Comparison of ENCODE assay signal across 12 cellular contexts in genomic region chr10:16195178-16195769, GRCh38.
A peak's percentile ranks its signal among the peaks of the same experiment; 100 is the strongest.
DNase-seq lines count a peak whose midpoint lies in the region; ATAC-seq, FAIRE-seq and TF ChIP-seq lines count a peak whose summit lies in the region.
"Had no signal": no experiment of that assay in that cellular context is flagged by ENCODE, and none has a peak within 500 bp of the region (broad histone marks: within the 10 kb centered on the region; RNA-seq: fewer than 3 reads in every experiment).

No MANE protein-coding gene starts in this region.

- CTCF ChIA-PET in mammary epithelial cell (lab: Charles Lee; ENCODE audit: low non-redundant PET) = no interaction called here

- FAIRE-seq in urothelium cell line (lab: Jason Lieb, UNC) = no peak

- H3K4me3 ChIP-seq in mammary epithelial cell (replicated peaks in 1 of 3; ENCODE audit: insufficient read depth in 1 of 3, low read depth in 2 of 3, low read length in 3 of 3) = no peak overlapping the region
- H3K4me3 ChIP-seq in breast epithelium = no peak overlapping the region
- H3K4me3 ChIP-seq in HUES64 (ENCODE audit: low read length) = peak overlapping the region; percentile 25; the same call in 1 of the 2 replicates

- no peaks in the 10 kb centered on the region for H3K79me2 ChIP-seq in mammary epithelial cell (ENCODE audit: insufficient read depth, low read length)

- TF ChIP-seq CTCF in mammary epithelial cell (conservative IDR thresholded peaks at IDR 0.05 in 1 of 2, IDR thresholded peaks at IDR 0.05 in 1 of 2; ENCODE audit: extremely low read depth in 1 of 2, insufficient read depth in 1 of 2, low read depth in 1 of 2, low read length in 2 of 2) (no peak), breast epithelium (IDR thresholded peaks at IDR 0.05) (no peak)

- H3K27me3 ChIP-seq in mammary epithelial cell (ENCODE audit: insufficient read depth, low read length) = no peaks in the 10 kb centered on the region
- no peaks in the 10 kb centered on the region for H3K27me3 ChIP-seq in breast epithelium
- no peaks in the 10 kb centered on the region for H3K27me3 ChIP-seq in HUES64 (ENCODE audit: insufficient read depth, low read length)

- H3K9me3 ChIP-seq in mammary epithelial cell (replicated peaks; ENCODE audit: insufficient read depth, low read length) (peaks cover 4% of the 10 kb centered on the region), breast epithelium (no peaks in the 10 kb centered on the region), HUES64 (ENCODE audit: insufficient read depth, low read depth, low read length) (peaks cover 11% of the 10 kb centered on the region)

- WGBS in mammary epithelial cell (ENCODE audit: low coverage, missing lambda C conversion rate) = 50% methylated on average over 1 of the region's 1 CpG
- WGBS in HUES64 = 69% methylated on average over 1 of the region's 1 CpG

- no peak for TF ChIP-seq POLR2A in breast epithelium (IDR thresholded peaks at IDR 0.05)

- H3K36me3 ChIP-seq in mammary epithelial cell (ENCODE audit: insufficient read depth, low read length) = no peaks in the 10 kb centered on the region
- no peaks in the 10 kb centered on the region for H3K36me3 ChIP-seq in breast epithelium
- no peaks in the 10 kb centered on the region for H3K36me3 ChIP-seq in HUES64 (ENCODE audit: insufficient read depth, low read length)

- H3K9ac ChIP-seq in mammary epithelial cell (ENCODE audit: insufficient read depth, low read length) (no peak overlapping the region), HUES64 (ENCODE audit: low read depth, low read length) (no peak overlapping the region)

- intact Hi-C loops in mammary epithelial cell (cut with micrococcal nuclease) (no loop called here), breast epithelium (cut with DNase I; ENCODE audit: low total_unique reads) (no loop called here)

- no TSS peak for BruUV-seq in mammary epithelial cell (replicated peaks; lab: Mats Ljungman, UMichigan)

- H4K20me1 ChIP-seq in mammary epithelial cell (ENCODE audit: insufficient read depth, low read length) = no peaks in the 10 kb centered on the region

- H3K27ac ChIP-seq in mammary epithelial cell (ENCODE audit: insufficient read depth, low read depth, low read length) (no peak overlapping the region), breast epithelium (no peak overlapping the region), HUES64 (ENCODE audit: low read depth, low read length) (peak overlapping the region; percentile 81)

- H3K4me2 ChIP-seq in mammary epithelial cell (ENCODE audit: insufficient read depth, low read depth, low read length) = no peak overlapping the region

- DNase-seq in mammary epithelial cell (peak; percentile 42), breast epithelium (ENCODE audit: low spot score in 2 of 2) (no peak), urothelium cell line (ENCODE audit: low spot score) (peak; percentile 27), NCI-H510A treated with DMSO at 0.1 percent for 48 hours (lab: John Stamatoyannopoulos, UW) (no peak), epidermal melanocyte (ENCODE audit: insufficient read length, low spot score) (no peak), NCI-H2196 (lab: John Stamatoyannopoulos, UW; ENCODE audit: unreplicated experiment) (no peak)
- DNase-seq: AML-193, left cardiac atrium, NCI-H1092 treated with DMSO at 0.1 percent for 48 hours, SIG-M5 had no signal

- in situ Hi-C loops in mammary epithelial cell (cut with MboI; ENCODE audit: low sequenced_read_pairs in 2 of 2) = no loop called here

- H3K4me1 ChIP-seq in mammary epithelial cell (ENCODE audit: insufficient read depth, low read length) = no peaks in the 10 kb centered on the region
- H3K4me1 ChIP-seq in breast epithelium = no peaks in the 10 kb centered on the region
- peaks cover 37% of the 10 kb centered on the region for H3K4me1 ChIP-seq in HUES64 (ENCODE audit: insufficient read depth, low read length)

- H2AFZ ChIP-seq in mammary epithelial cell (ENCODE audit: low read depth, low read length) = no peak overlapping the region

- peak; percentile 85 for ATAC-seq in HG02840 (IDR thresholded peaks at IDR 0.05; ENCODE audit: low FRiP score, unreplicated experiment)
- ATAC-seq: left cardiac atrium had no signal

- dilution Hi-C loops in mammary epithelial cell (cut with HindIII; ENCODE audit: low sequenced_read_pairs) = no loop called here

Comparison
In these comparisons a context has a peak if more than half of its experiments do, and no peak if none do; other contexts are left out.
1. DNase-seq: peak in mammary epithelial cell (single experiment) and urothelium cell line (single experiment); none in breast epithelium (0 of 2), NCI-H510A treated with DMSO at 0.1 percent for 48 hours (single experiment), epidermal melanocyte (single experiment) and NCI-H2196 (single experiment).